9 cellular contexts compared by ENCODE assay signal in the genomic region with DNA sequence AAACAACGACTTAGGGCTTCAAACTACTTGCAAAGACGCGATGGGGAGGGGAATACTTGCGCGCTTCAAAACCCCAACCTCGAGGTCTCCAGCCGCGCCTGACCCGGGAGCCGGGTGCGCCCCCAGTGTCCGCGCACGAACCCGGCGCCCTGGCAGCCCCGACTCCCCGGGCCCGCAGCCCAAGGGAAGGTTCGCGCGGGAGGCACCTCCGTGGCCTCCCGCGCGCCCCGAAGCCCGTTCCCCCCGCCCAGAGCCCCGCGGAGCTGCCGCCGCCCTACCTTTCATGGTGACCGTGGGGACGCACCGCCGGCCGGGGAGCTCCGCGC. TPM values are rescaled to one million over a fixed set of nuclear protein-coding genes. Genes with fewer than 3 reads are reported as not detected.
DNase-seq lines count a peak whose midpoint lies in the region; ATAC-seq and TF ChIP-seq lines count a peak whose summit lies in the region.
"Had no signal": no experiment of that assay in that cellular context is flagged by ENCODE, and none has a peak within 500 bp of the region (broad histone marks: within the 10 kb centered on the region; RNA-seq: fewer than 3 reads in every experiment).

No MANE protein-coding gene starts in this region.

- no peak for ATAC-seq in HG02884 (IDR thresholded peaks at IDR 0.05; ENCODE audit: unreplicated experiment)
- ATAC-seq in HG03457 (IDR thresholded peaks at IDR 0.05; ENCODE audit: unreplicated experiment), result no peak

- no peaks in the 10 kb centered on the region for H3K36me3 Mint-ChIP-seq in activated T-helper 1 cell treated with anti-CD3 and anti-CD28 coated beads, Interleukin-12 subunit alpha, Interleukin-12 subunit beta, Interleukin-2, Interleukin-4 antibody, amounts not matched to agents 30 ng/mL and 10 ng/mL and 1 ng/mL, durations not matched to agents 14 hours and 24 hours and 36 hours (ENCODE audit: low read depth)

- H3K27me3 ChIP-seq in AG04450 (ENCODE audit: control insufficient read depth, insufficient read depth, low read length), result peaks cover 34% of the 10 kb centered on the region
- peaks cover 44% of the 10 kb centered on the region for H3K27me3 ChIP-seq in neuron (ENCODE audit: insufficient read depth, low read length)

- intact Hi-C loops in activated T-helper 1 cell treated with anti-CD3 and anti-CD28 coated beads, Interleukin-12 subunit alpha, Interleukin-12 subunit beta, Interleukin-2, Interleukin-4 antibody, amounts not matched to agents 30 ng/mL and 10 ng/mL and 1 ng/mL, durations not matched to agents 14 hours and 24 hours and 36 hours (cut with micrococcal nuclease), result loop anchor here (5.0 kb wide), 1 partner anchor 412 kb away; no protein-coding TSS in a partner anchor

- H2AFZ ChIP-seq in neuron (ENCODE audit: low read depth, low read length), result peak overlapping the region; percentile 65

- no peak overlapping the region for H3K27ac ChIP-seq in AG04450 (ENCODE audit: low read depth, low read length)
- H3K27ac ChIP-seq: neutrophil had no signal

- H3K27me3 Mint-ChIP-seq in activated T-helper 1 cell treated with anti-CD3 and anti-CD28 coated beads, Interleukin-12 subunit alpha, Interleukin-12 subunit beta, Interleukin-2, Interleukin-4 antibody, amounts not matched to agents 30 ng/mL and 10 ng/mL and 1 ng/mL, durations not matched to agents 14 hours and 24 hours and 36 hours (ENCODE audit: insufficient read depth), result peaks cover 28% of the 10 kb centered on the region

- POLR2A ChIA-PET in AG04450 (lab: Yijun Ruan, JAX), result interaction anchor here (0.7 kb wide), 1 partner anchor 56 kb away, joined by 3 read pairs; no protein-coding TSS in a partner anchor

- DNase-seq in AG04450 (ENCODE audit: low read depth, low spot score) (no peak), NCI-H69 (lab: John Stamatoyannopoulos, UW) (peak; percentile 48), fibroblast of the aortic adventitia (ENCODE audit: low read depth) (peak; percentile 69), GM20000 (ENCODE audit: low spot score) (no peak)
- DNase-seq in activated T-helper 1 cell treated with anti-CD3 and anti-CD28 coated beads, Interleukin-12 subunit alpha, Interleukin-12 subunit beta, Interleukin-2, Interleukin-4 antibody, amounts not matched to agents 30 ng/mL and 10 ng/mL and 1 ng/mL, durations not matched to agents 14 hours and 24 hours and 36 hours (ENCODE audit: low spot score), result no peak

- H3K4me3 ChIP-seq in AG04450 (ENCODE audit: low read depth, low read length) (peak overlapping the region; percentile 64), fibroblast of the aortic adventitia (ENCODE audit: low read depth, low read length) (peak overlapping the region; percentile 74), neuron (ENCODE audit: low read length) (peak overlapping the region; percentile 30)

- no peaks in the 10 kb centered on the region for H3K9me3 ChIP-seq in AG04450 (ENCODE audit: control insufficient read depth, insufficient read depth, low read length)
- H3K9me3 ChIP-seq in neuron (ENCODE audit: low read length), result no peaks in the 10 kb centered on the region
- H3K9me3 ChIP-seq: neutrophil had no signal

- CTCF ChIA-PET in AG04450 (lab: Charles Lee), result interaction anchor here (0.7 kb wide), 1 partner anchor 74 kb away, joined by 7 read pairs; no protein-coding TSS in a partner anchor

- H3K4me1 ChIP-seq in neuron (ENCODE audit: insufficient read depth, low read length), result peaks cover 5% of the 10 kb centered on the region

- H3K27ac Mint-ChIP-seq in activated T-helper 1 cell treated with anti-CD3 and anti-CD28 coated beads, Interleukin-12 subunit alpha, Interleukin-12 subunit beta, Interleukin-2, Interleukin-4 antibody, amounts not matched to agents 30 ng/mL and 10 ng/mL and 1 ng/mL, durations not matched to agents 14 hours and 24 hours and 36 hours, result no peak overlapping the region

- no peaks in the 10 kb centered on the region for H3K4me1 Mint-ChIP-seq in activated T-helper 1 cell treated with anti-CD3 and anti-CD28 coated beads, Interleukin-12 subunit alpha, Interleukin-12 subunit beta, Interleukin-2, Interleukin-4 antibody, amounts not matched to agents 30 ng/mL and 10 ng/mL and 1 ng/mL, durations not matched to agents 14 hours and 24 hours and 36 hours (ENCODE audit: low read depth)

- no peaks in the 10 kb centered on the region for H3K36me3 ChIP-seq in neuron (ENCODE audit: insufficient read depth, low read length)
- H3K36me3 ChIP-seq: neutrophil had no signal

- no peak for TF ChIP-seq CTCF in AG04450 (IDR thresholded peaks at IDR 0.05; ENCODE audit: low read depth, low read length)
- TF ChIP-seq CTCF in fibroblast of the aortic adventitia (IDR thresholded peaks at IDR 0.05; ENCODE audit: insufficient read depth, low read length), result peak; percentile 24
- no peak for TF ChIP-seq CTCF in GM20000 (IDR thresholded peaks at IDR 0.05; ENCODE audit: extremely low read depth, missing control alignments)

- H3K9me3 Mint-ChIP-seq in activated T-helper 1 cell treated with anti-CD3 and anti-CD28 coated beads, Interleukin-12 subunit alpha, Interleukin-12 subunit beta, Interleukin-2, Interleukin-4 antibody, amounts not matched to agents 30 ng/mL and 10 ng/mL and 1 ng/mL, durations not matched to agents 14 hours and 24 hours and 36 hours, result no peaks in the 10 kb centered on the region

- no peak overlapping the region for H3K4me3 Mint-ChIP-seq in activated T-helper 1 cell treated with anti-CD3 and anti-CD28 coated beads, Interleukin-12 subunit alpha, Interleukin-12 subunit beta, Interleukin-2, Interleukin-4 antibody, amounts not matched to agents 30 ng/mL and 10 ng/mL and 1 ng/mL, durations not matched to agents 14 hours and 24 hours and 36 hours

RNA-seq across cellular contexts. Expression of a gene that starts 0.3 kb away (rescaled TPM):
- 10.4 and 10.9 TPM in 2 replicates for polyA plus RNA-seq in AG04450 (2011; rRNA removed)
- 7.3 and 7.8 TPM in 2 replicates for polyA minus RNA-seq in AG04450 (2011; rRNA and poly(A)+ RNA removed)
- 63.9 and 109 TPM in 2 replicates for total RNA-seq in fibroblast of the aortic adventitia (ENCODE audit: low replicate concordance)
- not detected in 2 replicates for total RNA-seq in activated T-helper 1 cell treated with anti-CD3 and anti-CD28 coated beads, Interleukin-12 subunit alpha, Interleukin-12 subunit beta, Interleukin-2, Interleukin-4 antibody, amounts not matched to agents 30 ng/mL and 10 ng/mL and 1 ng/mL, durations not matched to agents 14 hours and 24 hours and 36 hours

Comparison
In these comparisons a context has a peak if more than half of its experiments do, and no peak if none do; other contexts are left out.
1. DNase-seq: peak in NCI-H69 (single experiment) and fibroblast of the aortic adventitia (single experiment); none in AG04450 (single experiment), activated T-helper 1 cell treated with anti-CD3 and anti-CD28 coated beads, Interleukin-12 subunit alpha, Interleukin-12 subunit beta, Interleukin-2, Interleukin-4 antibody, amounts not matched to agents 30 ng/mL and 10 ng/mL and 1 ng/mL, durations not matched to agents 14 hours and 24 hours and 36 hours (single experiment) and GM20000 (single experiment).
2. RNA of a gene that starts 0.3 kb away (total RNA-seq): 63.9 to 109 TPM in fibroblast of the aortic adventitia; not detected in activated T-helper 1 cell treated with anti-CD3 and anti-CD28 coated beads, Interleukin-12 subunit alpha, Interleukin-12 subunit beta, Interleukin-2, Interleukin-4 antibody, amounts not matched to agents 30 ng/mL and 10 ng/mL and 1 ng/mL, durations not matched to agents 14 hours and 24 hours and 36 hours; every median in the first group is over 10 times any median in the second.
3. Peak in every context shown above with its lines, with median percentiles within 50 percentile points of each other: H3K4me3 ChIP-seq.